In genomic region chr5:154196955-154197652, GRCh38 we compare ENCODE assay signal across 8 cellular contexts. TPM values are rescaled to one million over a fixed set of nuclear protein-coding genes. Genes with fewer than 3 reads are reported as not detected.
DNase-seq lines count a peak whose midpoint lies in the region; ATAC-seq and TF ChIP-seq lines count a peak whose summit lies in the region.

No MANE protein-coding gene starts in this region.

- peak; percentile 44 for TF ChIP-seq CTCF in A673 (conservative IDR thresholded peaks at IDR 0.05; ENCODE audit: low read depth, low read length)
- TF ChIP-seq CTCF in OCI-LY1 (IDR thresholded peaks at IDR 0.05; ENCODE audit: low read length) = peak; percentile 34; the same call in 1 of the 2 replicates
- TF ChIP-seq CTCF in endodermal cell (conservative IDR thresholded peaks at IDR 0.05) = peak; percentile 67
- peak; percentile 16 for TF ChIP-seq CTCF in neutrophil (IDR thresholded peaks at IDR 0.05)

- CTCF ChIA-PET in A673 (lab: Charles Lee) = interaction anchor here (0.5 to 1.5 kb wide), 3 partner anchors 125 to 208 kb away, joined by 4 to 14 read pairs (median 5); no protein-coding TSS in a partner anchor

- intact Hi-C loops in A673 (cut with micrococcal nuclease; ENCODE audit: unreplicated experiment) = no loop called here

- H3K27me3 ChIP-seq in A673 (replicated peaks; ENCODE audit: insufficient read depth, low read depth, low read length, poor library complexity) = no peaks in the 10 kb centered on the region
- H3K27me3 ChIP-seq in OCI-LY1 (ENCODE audit: insufficient read depth, low read length) = no peaks in the 10 kb centered on the region
- H3K27me3 ChIP-seq in endodermal cell (ENCODE audit: control insufficient read depth, insufficient read depth, low read length, poor library complexity, severe bottlenecking) = no peaks in the 10 kb centered on the region
- H3K27me3 ChIP-seq in neutrophil = no peaks in the 10 kb centered on the region

- no peaks in the 10 kb centered on the region for H3F3A ChIP-seq in OCI-LY1 (ENCODE audit: insufficient read depth, low read length)

- peak; percentile 42 for DNase-seq in A673 (ENCODE audit: low spot score)
- peak; percentile 23 for DNase-seq in G401 (ENCODE audit: low spot score)
- DNase-seq in endodermal cell = no peak
- no peak for DNase-seq in activated gamma-delta T cell (lab: John Stamatoyannopoulos, UW)

- no peak overlapping the region for H3K27ac Mint-ChIP-seq in endodermal cell

- no peak overlapping the region for H2AFZ ChIP-seq in OCI-LY1 (ENCODE audit: low read length)

- no peaks in the 10 kb centered on the region for H3K79me2 ChIP-seq in OCI-LY1 (ENCODE audit: insufficient read depth, low read length)

- H3K36me3 ChIP-seq in A673 (ENCODE audit: insufficient read depth, low read length, poor library complexity, severe bottlenecking) = no peaks in the 10 kb centered on the region
- no peaks in the 10 kb centered on the region for H3K36me3 ChIP-seq in OCI-LY1 (ENCODE audit: insufficient read depth, low read length)
- H3K36me3 ChIP-seq in endodermal cell (ENCODE audit: control insufficient read depth, insufficient read depth, low read length) = peaks cover 43% of the 10 kb centered on the region
- H3K36me3 ChIP-seq in neutrophil = peaks cover 35% of the 10 kb centered on the region

- H3K4me2 ChIP-seq in OCI-LY1 (ENCODE audit: low read length) = no peak overlapping the region

- WGBS in endodermal cell (ENCODE audit: insufficient coverage in 1 of 2, insufficient read length in 1 of 2), 2 experiments = 61 to 76% methylated on average over 2 to 7 of the region's 8 CpGs

- no peaks in the 10 kb centered on the region for H3K4me1 ChIP-seq in A673 (ENCODE audit: insufficient read depth, low read length, poor library complexity, severe bottlenecking)
- no peaks in the 10 kb centered on the region for H3K4me1 ChIP-seq in OCI-LY1 (ENCODE audit: insufficient read depth, low read length, severe bottlenecking)
- peaks cover 44% of the 10 kb centered on the region for H3K4me1 ChIP-seq in endodermal cell (ENCODE audit: control insufficient read depth, insufficient read depth, low read length)
- peaks cover 2 to 5% of the 10 kb centered on the region in 2 experiments for H3K4me1 ChIP-seq in neutrophil (ENCODE audit: control insufficient read depth in 1 of 2, insufficient read depth in 1 of 2, low read depth in 1 of 2, low read length in 1 of 2)

- H3K27me3 Mint-ChIP-seq in endodermal cell (ENCODE audit: insufficient read depth) = peaks cover 3% of the 10 kb centered on the region

- peaks cover 7% of the 10 kb centered on the region for H3K36me3 Mint-ChIP-seq in endodermal cell (ENCODE audit: low read depth)

- in situ Hi-C loops in G401 (cut with HindIII; ENCODE audit: low sequenced_read_pairs) = no loop called here

- H3K9me3 ChIP-seq in A673 (ENCODE audit: low read depth, low read length, poor library complexity, severe bottlenecking) (no peaks in the 10 kb centered on the region), OCI-LY1 (ENCODE audit: low read length) (no peaks in the 10 kb centered on the region), endodermal cell (ENCODE audit: control insufficient read depth, low read length) (no peaks in the 10 kb centered on the region), neutrophil (no peaks in the 10 kb centered on the region)

- H3K9me2 ChIP-seq in OCI-LY1 (ENCODE audit: low read depth, low read length) = no peaks in the 10 kb centered on the region

- H3K9me3 Mint-ChIP-seq in endodermal cell = no peaks in the 10 kb centered on the region

- H3K27ac ChIP-seq in A673 (ENCODE audit: low read depth, low read length, poor library complexity, severe bottlenecking) (no peak overlapping the region), OCI-LY1 (ENCODE audit: low read depth, low read length, poor library complexity, severe bottlenecking) (no peak overlapping the region), endodermal cell (ENCODE audit: low read depth, low read length) (no peak overlapping the region), neutrophil (no peak overlapping the region)

- POLR2A ChIA-PET in A673 (lab: Charles Lee; ENCODE audit: low non-redundant PET) = no interaction called here

- no peak overlapping the region for H3K4me3 Mint-ChIP-seq in endodermal cell

- H3K4me3 ChIP-seq in A673 (ENCODE audit: low read depth, low read length, poor library complexity, severe bottlenecking) (no peak overlapping the region), OCI-LY1 (ENCODE audit: low read depth, low read length, poor library complexity, severe bottlenecking) (no peak overlapping the region), endodermal cell (ENCODE audit: low read length) (no peak overlapping the region), neutrophil (ENCODE audit: low read depth in 1 of 2, low read length in 1 of 2) (no peak overlapping the region)

- BruUV-seq in A673 (replicated peaks; lab: Mats Ljungman, UMichigan) = no TSS peak

- ATAC-seq in GM19463 (IDR thresholded peaks at IDR 0.05; ENCODE audit: unreplicated experiment) (no peak), GM21515 (IDR thresholded peaks at IDR 0.05; ENCODE audit: unreplicated experiment) (no peak)

- no peaks in the 10 kb centered on the region for H4K20me1 ChIP-seq in OCI-LY1 (ENCODE audit: insufficient read depth, low read length)

- no peak overlapping the region for H3K9ac ChIP-seq in OCI-LY1 (ENCODE audit: low read length)
- H3K9ac ChIP-seq in endodermal cell (ENCODE audit: extremely low read depth, low read length, poor library complexity, severe bottlenecking) = no peak overlapping the region

- peaks cover 63% of the 10 kb centered on the region for H3K4me1 Mint-ChIP-seq in endodermal cell

RNA-seq across cellular contexts. Expression of gene GALNT10, which starts 6.6 kb away (rescaled TPM):
- 17.9 and 18.0 TPM in 2 replicates for total RNA-seq in A673 (2021)
- 47.8 and 61.1 TPM in 2 replicates for total RNA-seq in G401 (2014; rRNA removed; shearing (Covaris generic))
- 10 to 100 TPM; 30.2 to 43.4 TPM for total RNA-seq in endodermal cell
- polyA plus RNA-seq in endodermal cell (2013, experiment 1 of 2) = 25.0 TPM
- polyA plus RNA-seq in endodermal cell (2013, experiment 2 of 2) = 25.7 TPM

Comparison
In these comparisons a context has a peak if more than half of its experiments do, and no peak if none do; other contexts are left out.
1. DNase-seq: peak in A673 (single experiment) and G401 (single experiment); none in endodermal cell (single experiment) and activated gamma-delta T cell (single experiment).
2. CTCF ChIP-seq: peak in every context shown above with its lines; median percentile 67 in endodermal cell; 44 in A673; 34 in OCI-LY1; 16 in neutrophil.